8 cellular contexts compared by ENCODE assay signal in genomic region chrX:37755073-37755472, GRCh38. TPM values are rescaled to one million over a fixed set of nuclear protein-coding genes. Genes with fewer than 3 reads are reported as not detected.
A peak's percentile ranks its signal among the peaks of the same experiment; 100 is the strongest.
DNase-seq lines count a peak whose midpoint lies in the region; ATAC-seq and TF ChIP-seq lines count a peak whose summit lies in the region.

No MANE protein-coding gene starts in this region.

- H3K79me2 ChIP-seq in DOHH2 (ENCODE audit: control insufficient read depth, low read length) (no peaks in the 10 kb centered on the region), neural progenitor cell (ENCODE audit: low read depth) (no peaks in the 10 kb centered on the region)

- ATAC-seq in GM19452 (IDR thresholded peaks at IDR 0.05; ENCODE audit: unreplicated experiment) = peak; percentile 94
- peak; percentile 98 for ATAC-seq in HG03432 (IDR thresholded peaks at IDR 0.05; ENCODE audit: unreplicated experiment)

- H3K27me3 ChIP-seq in DOHH2 (ENCODE audit: control insufficient read depth, low read length) (no peaks in the 10 kb centered on the region), neural progenitor cell (no peaks in the 10 kb centered on the region)

- peaks cover 6% of the 10 kb centered on the region for H3K4me1 Mint-ChIP-seq in activated CD4-positive, alpha-beta memory T cell treated with anti-CD3 and anti-CD28 coated beads, Interleukin-2, amount 10 ng/mL, durations not matched to agents 7 days and 5 days
- H3K4me1 Mint-ChIP-seq in neural progenitor cell = no peaks in the 10 kb centered on the region

- H3K9me2 ChIP-seq in DOHH2 (replicated peaks; ENCODE audit: control insufficient read depth, low read length) = no peaks in the 10 kb centered on the region

- H3K4me1 ChIP-seq in DOHH2 (ENCODE audit: control insufficient read depth, low read length) = peaks cover 89% of the 10 kb centered on the region
- no peaks in the 10 kb centered on the region for H3K4me1 ChIP-seq in neural progenitor cell

- H3K27ac ChIP-seq in DOHH2 (ENCODE audit: low read depth, low read length) (peak overlapping the region; percentile 99), neural progenitor cell (no peak overlapping the region)

- CTCF ChIA-PET in activated CD4-positive, alpha-beta memory T cell treated with anti-CD3 and anti-CD28 coated beads, Interleukin-2, amount 10 ng/mL, durations not matched to agents 7 days and 5 days (lab: Charles Lee) = no interaction called here

- H3K4me2 ChIP-seq in DOHH2 (ENCODE audit: low read length) (peak overlapping the region; percentile 73), neural progenitor cell (no peak overlapping the region)

- H3K36me3 ChIP-seq in DOHH2 (ENCODE audit: control insufficient read depth, low read length) (peaks cover 15% of the 10 kb centered on the region), neural progenitor cell (no peaks in the 10 kb centered on the region)

- no peak overlapping the region for H3K27ac Mint-ChIP-seq in activated CD4-positive, alpha-beta memory T cell treated with anti-CD3 and anti-CD28 coated beads, Interleukin-2, amount 10 ng/mL, durations not matched to agents 7 days and 5 days
- no peak overlapping the region for H3K27ac Mint-ChIP-seq in neural progenitor cell

- H3K9me3 ChIP-seq in DOHH2 (ENCODE audit: control insufficient read depth, insufficient read depth, low read length) (no peaks in the 10 kb centered on the region), neural progenitor cell (ENCODE audit: low read depth) (peaks cover 6% of the 10 kb centered on the region)

- H4K20me1 ChIP-seq in DOHH2 (ENCODE audit: control insufficient read depth, insufficient read depth, low read depth, low read length) = no peaks in the 10 kb centered on the region
- H4K20me1 ChIP-seq in neural progenitor cell (ENCODE audit: low read depth) = no peaks in the 10 kb centered on the region

- no peak overlapping the region for H3K4me3 Mint-ChIP-seq in activated CD4-positive, alpha-beta memory T cell treated with anti-CD3 and anti-CD28 coated beads, Interleukin-2, amount 10 ng/mL, durations not matched to agents 7 days and 5 days
- H3K4me3 Mint-ChIP-seq in neural progenitor cell = no peak overlapping the region

- DNase-seq in activated CD4-positive, alpha-beta memory T cell treated with anti-CD3 and anti-CD28 coated beads, Interleukin-2, amount 10 ng/mL, durations not matched to agents 7 days and 5 days = peak; percentile 40
- no peak for DNase-seq in neural progenitor cell (ENCODE audit: low spot score)
- DNase-seq in inferior parietal cortex (ENCODE audit: extremely low spot score) = no peak
- DNase-seq in iPS-NIHi7 (ENCODE audit: extremely low spot score) = no peak
- DNase-seq in NCI-H1694 treated with DMSO at 0.1 percent for 48 hours (lab: John Stamatoyannopoulos, UW) = no peak

- H2AFZ ChIP-seq in neural progenitor cell (replicated peaks) = no peak overlapping the region

- H3K9ac ChIP-seq in neural progenitor cell = no peak overlapping the region

- H3K9me3 Mint-ChIP-seq in activated CD4-positive, alpha-beta memory T cell treated with anti-CD3 and anti-CD28 coated beads, Interleukin-2, amount 10 ng/mL, durations not matched to agents 7 days and 5 days = no peaks in the 10 kb centered on the region
- H3K9me3 Mint-ChIP-seq in neural progenitor cell = no peaks in the 10 kb centered on the region

- peaks cover 13% of the 10 kb centered on the region for H3F3A ChIP-seq in DOHH2 (ENCODE audit: control insufficient read depth, insufficient read depth)
- H3F3A ChIP-seq in neural progenitor cell (ENCODE audit: low read depth) = no peaks in the 10 kb centered on the region

- peak overlapping the region; percentile 62 for H3K4me3 ChIP-seq in DOHH2 (ENCODE audit: low read length)
- no peak overlapping the region for H3K4me3 ChIP-seq in neural progenitor cell

- no peaks in the 10 kb centered on the region for H3K27me3 Mint-ChIP-seq in activated CD4-positive, alpha-beta memory T cell treated with anti-CD3 and anti-CD28 coated beads, Interleukin-2, amount 10 ng/mL, durations not matched to agents 7 days and 5 days
- no peaks in the 10 kb centered on the region for H3K27me3 Mint-ChIP-seq in neural progenitor cell (ENCODE audit: insufficient read depth, low read depth)

- peaks cover 3% of the 10 kb centered on the region for H3K36me3 Mint-ChIP-seq in activated CD4-positive, alpha-beta memory T cell treated with anti-CD3 and anti-CD28 coated beads, Interleukin-2, amount 10 ng/mL, durations not matched to agents 7 days and 5 days (ENCODE audit: low read depth)
- H3K36me3 Mint-ChIP-seq in neural progenitor cell = no peaks in the 10 kb centered on the region

- POLR2A ChIA-PET in activated CD4-positive, alpha-beta memory T cell treated with anti-CD3 and anti-CD28 coated beads, Interleukin-2, amount 10 ng/mL, durations not matched to agents 7 days and 5 days (lab: Charles Lee) = interaction anchor here (1.5 kb wide), 1 partner anchor 68 kb away, joined by 3 read pairs; no protein-coding TSS in a partner anchor

- TF ChIP-seq CTCF in DOHH2 (IDR thresholded peaks at IDR 0.05; ENCODE audit: low read depth, low read length, poor library complexity, severe bottlenecking) (no peak), neural progenitor cell (IDR thresholded peaks at IDR 0.05) (no peak)

RNA-seq across cellular contexts. Expression of gene CYBB, which starts 24.8 kb away (rescaled TPM):
- total RNA-seq in activated CD4-positive, alpha-beta memory T cell treated with anti-CD3 and anti-CD28 coated beads, Interleukin-2, amount 10 ng/mL, durations not matched to agents 7 days and 5 days = not detected
- 0.28 TPM in 1 of 2 replicates, not detected in the other for total RNA-seq in neural progenitor cell (ENCODE audit: low replicate concordance)
